ENCODE assay signal across 1 cellular context in the genomic region with DNA sequence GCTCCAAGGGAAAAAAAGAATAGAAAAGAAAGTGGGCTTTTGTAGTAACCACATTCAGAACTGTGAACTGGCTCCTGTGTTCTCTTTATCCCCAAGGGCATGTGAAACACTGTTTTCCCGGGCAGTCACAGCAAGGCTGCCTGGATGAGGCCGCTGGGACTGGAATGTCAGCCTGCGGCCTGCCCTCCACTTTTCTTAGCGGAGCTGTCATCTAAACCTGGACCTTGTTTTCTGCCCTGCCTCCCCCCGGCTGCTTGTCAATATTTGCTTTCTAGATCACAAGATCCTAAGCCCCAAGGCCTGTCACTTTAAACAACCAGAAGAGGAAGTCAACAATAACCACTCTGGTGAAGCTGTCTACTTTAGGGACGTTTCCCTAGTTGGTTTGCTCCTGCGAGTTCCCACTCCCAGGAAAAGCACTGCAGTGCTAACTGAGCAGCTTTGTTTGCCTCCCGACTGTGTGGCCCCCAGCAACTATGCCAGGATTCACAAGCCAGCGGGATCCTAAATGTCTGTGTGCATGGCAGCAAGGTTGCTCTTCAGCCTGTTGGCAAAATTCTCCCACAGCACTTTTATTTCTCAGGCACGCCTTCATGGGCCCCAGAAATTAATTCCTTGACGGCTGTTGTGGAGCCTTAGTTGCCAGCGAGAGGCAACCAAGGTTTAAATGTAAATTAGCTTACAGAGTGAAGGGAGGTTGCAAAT.
TF ChIP-seq lines count a peak whose summit lies in the region.

No MANE protein-coding gene starts in this region.

TF ChIP-seq in HepG2, 621 proteins besides CTCF, POLR2A, EP300 and RAD21 (continued from another document and continues in another):
- TF ChIP-seq, protein P1, sequence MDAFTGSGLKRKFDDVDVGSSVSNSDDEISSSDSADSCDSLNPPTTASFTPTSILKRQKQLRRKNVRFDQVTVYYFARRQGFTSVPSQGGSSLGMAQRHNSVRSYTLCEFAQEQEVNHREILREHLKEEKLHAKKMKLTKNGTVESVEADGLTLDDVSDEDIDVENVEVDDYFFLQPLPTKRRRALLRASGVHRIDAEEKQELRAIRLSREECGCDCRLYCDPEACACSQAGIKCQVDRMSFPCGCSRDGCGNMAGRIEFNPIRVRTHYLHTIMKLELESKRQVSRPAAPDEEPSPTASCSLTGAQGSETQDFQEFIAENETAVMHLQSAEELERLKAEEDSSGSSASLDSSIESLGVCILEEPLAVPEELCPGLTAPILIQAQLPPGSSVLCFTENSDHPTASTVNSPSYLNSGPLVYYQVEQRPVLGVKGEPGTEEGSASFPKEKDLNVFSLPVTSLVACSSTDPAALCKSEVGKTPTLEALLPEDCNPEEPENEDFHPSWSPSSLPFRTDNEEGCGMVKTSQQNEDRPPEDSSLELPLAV (CRISPR knock-in tag; conservative IDR thresholded peaks at IDR 0.05; ENCODE audit: low read depth): 0 out of 2 replicates have a peak, but pooled peaks have one; percentile 33
- peak; percentile 88; the same call in 1 of the 2 replicates for TF ChIP-seq ZNF790 (CRISPR knock-in tag; IDR thresholded peaks at IDR 0.05; ENCODE audit: borderline replicate concordance)
- TF ChIP-seq CREM (IDR thresholded peaks at IDR 0.05): peak; percentile 96
- no peak for TF ChIP-seq CREM (CRISPR knock-in tag; IDR thresholded peaks at IDR 0.05)
- TF ChIP-seq JUND (CRISPR knock-in tag; IDR thresholded peaks at IDR 0.05): peak; percentile 85
- peak; percentile 27; the same call in 1 of the 2 replicates for TF ChIP-seq TOPORS (CRISPR knock-in tag; IDR thresholded peaks at IDR 0.05)
- TF ChIP-seq ZNF354B (CRISPR knock-in tag; IDR thresholded peaks at IDR 0.05): no peak
- no peak for TF ChIP-seq ZNF432 (CRISPR knock-in tag; IDR thresholded peaks at IDR 0.05; ENCODE audit: borderline replicate concordance)
- TF ChIP-seq, protein P2, sequence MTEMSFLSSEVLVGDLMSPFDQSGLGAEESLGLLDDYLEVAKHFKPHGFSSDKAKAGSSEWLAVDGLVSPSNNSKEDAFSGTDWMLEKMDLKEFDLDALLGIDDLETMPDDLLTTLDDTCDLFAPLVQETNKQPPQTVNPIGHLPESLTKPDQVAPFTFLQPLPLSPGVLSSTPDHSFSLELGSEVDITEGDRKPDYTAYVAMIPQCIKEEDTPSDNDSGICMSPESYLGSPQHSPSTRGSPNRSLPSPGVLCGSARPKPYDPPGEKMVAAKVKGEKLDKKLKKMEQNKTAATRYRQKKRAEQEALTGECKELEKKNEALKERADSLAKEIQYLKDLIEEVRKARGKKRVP (CRISPR knock-in tag; IDR thresholded peaks at IDR 0.05): peak in 1 of 2 experiments; percentile 81; a peak in 1 of 4 replicates
- TF ChIP-seq ZNF670 (CRISPR knock-in tag; IDR thresholded peaks at IDR 0.05; ENCODE audit: borderline replicate concordance): no peak
- no peak for TF ChIP-seq SP1 (IDR thresholded peaks at IDR 0.05)
- peak; percentile 50; the same call in 1 of the 2 replicates for TF ChIP-seq SP1 (CRISPR knock-in tag; IDR thresholded peaks at IDR 0.05)
- TF ChIP-seq ZNF264 (CRISPR knock-in tag; IDR thresholded peaks at IDR 0.05): peak; percentile 99
- TF ChIP-seq KDM5A (IDR thresholded peaks at IDR 0.05; ENCODE audit: borderline replicate concordance, low read length): no peak; the same call in 1 of the 2 replicates
- peak; percentile 95 for TF ChIP-seq HMG20B (CRISPR knock-in tag; conservative IDR thresholded peaks at IDR 0.05)
- TF ChIP-seq ZNF775 (CRISPR knock-in tag; IDR thresholded peaks at IDR 0.05; ENCODE audit: borderline replicate concordance): no peak
- peak; percentile 98 for TF ChIP-seq ZNF614 (CRISPR knock-in tag; IDR thresholded peaks at IDR 0.05; ENCODE audit: borderline replicate concordance)
- peak; percentile 96 for TF ChIP-seq NKX3-1 (CRISPR knock-in tag; IDR thresholded peaks at IDR 0.05)
- TF ChIP-seq ZBTB39 (CRISPR knock-in tag; IDR thresholded peaks at IDR 0.05): 0 out of 2 replicates have a peak, but pooled peaks have one; percentile 74
- TF ChIP-seq SKIL (CRISPR knock-in tag; IDR thresholded peaks at IDR 0.05; ENCODE audit: borderline replicate concordance): peak; percentile 95
- peak; percentile 78 for TF ChIP-seq ZNF274 (CRISPR knock-in tag; IDR thresholded peaks at IDR 0.05)
- peak; percentile 99 for TF ChIP-seq ZNF556 (CRISPR knock-in tag; IDR thresholded peaks at IDR 0.05; ENCODE audit: borderline replicate concordance)
- peak; percentile 95; the same call in 1 of the 2 replicates for TF ChIP-seq ZNF570 (CRISPR knock-in tag; IDR thresholded peaks at IDR 0.05; ENCODE audit: borderline replicate concordance)
- TF ChIP-seq MTF1 (CRISPR knock-in tag; IDR thresholded peaks at IDR 0.05): peak; percentile 86; the same call in 1 of the 2 replicates
- peak; percentile 86 for TF ChIP-seq MTA1 (CRISPR knock-in tag; IDR thresholded peaks at IDR 0.05; ENCODE audit: borderline replicate concordance)
- TF ChIP-seq RARG (CRISPR knock-in tag; IDR thresholded peaks at IDR 0.05; ENCODE audit: low read depth): 0 out of 2 replicates have a peak, but pooled peaks have one; percentile 66
- TF ChIP-seq RFX1 (IDR thresholded peaks at IDR 0.05): no peak
- TF ChIP-seq ZNF451 (CRISPR knock-in tag; IDR thresholded peaks at IDR 0.05): peak; percentile 63
- no peak for TF ChIP-seq TCF12 (IDR thresholded peaks at IDR 0.05)
- TF ChIP-seq TCF12 (CRISPR knock-in tag; IDR thresholded peaks at IDR 0.05): peak; percentile 96
- no peak for TF ChIP-seq ZNF337 (CRISPR knock-in tag; IDR thresholded peaks at IDR 0.05; ENCODE audit: borderline replicate concordance, low read depth)
- TF ChIP-seq EZH2 (conservative IDR thresholded peaks at IDR 0.05; ENCODE audit: low read depth, low read length): no peak
- TF ChIP-seq MATR3 (CRISPR knock-in tag; IDR thresholded peaks at IDR 0.05): no peak
- TF ChIP-seq ZNF768 (CRISPR knock-in tag; IDR thresholded peaks at IDR 0.05): peak; percentile 44; the same call in 1 of the 2 replicates
- TF ChIP-seq NR2C2 (CRISPR knock-in tag; IDR thresholded peaks at IDR 0.05; ENCODE audit: borderline replicate concordance): peak; percentile 74
- TF ChIP-seq, protein P3, sequence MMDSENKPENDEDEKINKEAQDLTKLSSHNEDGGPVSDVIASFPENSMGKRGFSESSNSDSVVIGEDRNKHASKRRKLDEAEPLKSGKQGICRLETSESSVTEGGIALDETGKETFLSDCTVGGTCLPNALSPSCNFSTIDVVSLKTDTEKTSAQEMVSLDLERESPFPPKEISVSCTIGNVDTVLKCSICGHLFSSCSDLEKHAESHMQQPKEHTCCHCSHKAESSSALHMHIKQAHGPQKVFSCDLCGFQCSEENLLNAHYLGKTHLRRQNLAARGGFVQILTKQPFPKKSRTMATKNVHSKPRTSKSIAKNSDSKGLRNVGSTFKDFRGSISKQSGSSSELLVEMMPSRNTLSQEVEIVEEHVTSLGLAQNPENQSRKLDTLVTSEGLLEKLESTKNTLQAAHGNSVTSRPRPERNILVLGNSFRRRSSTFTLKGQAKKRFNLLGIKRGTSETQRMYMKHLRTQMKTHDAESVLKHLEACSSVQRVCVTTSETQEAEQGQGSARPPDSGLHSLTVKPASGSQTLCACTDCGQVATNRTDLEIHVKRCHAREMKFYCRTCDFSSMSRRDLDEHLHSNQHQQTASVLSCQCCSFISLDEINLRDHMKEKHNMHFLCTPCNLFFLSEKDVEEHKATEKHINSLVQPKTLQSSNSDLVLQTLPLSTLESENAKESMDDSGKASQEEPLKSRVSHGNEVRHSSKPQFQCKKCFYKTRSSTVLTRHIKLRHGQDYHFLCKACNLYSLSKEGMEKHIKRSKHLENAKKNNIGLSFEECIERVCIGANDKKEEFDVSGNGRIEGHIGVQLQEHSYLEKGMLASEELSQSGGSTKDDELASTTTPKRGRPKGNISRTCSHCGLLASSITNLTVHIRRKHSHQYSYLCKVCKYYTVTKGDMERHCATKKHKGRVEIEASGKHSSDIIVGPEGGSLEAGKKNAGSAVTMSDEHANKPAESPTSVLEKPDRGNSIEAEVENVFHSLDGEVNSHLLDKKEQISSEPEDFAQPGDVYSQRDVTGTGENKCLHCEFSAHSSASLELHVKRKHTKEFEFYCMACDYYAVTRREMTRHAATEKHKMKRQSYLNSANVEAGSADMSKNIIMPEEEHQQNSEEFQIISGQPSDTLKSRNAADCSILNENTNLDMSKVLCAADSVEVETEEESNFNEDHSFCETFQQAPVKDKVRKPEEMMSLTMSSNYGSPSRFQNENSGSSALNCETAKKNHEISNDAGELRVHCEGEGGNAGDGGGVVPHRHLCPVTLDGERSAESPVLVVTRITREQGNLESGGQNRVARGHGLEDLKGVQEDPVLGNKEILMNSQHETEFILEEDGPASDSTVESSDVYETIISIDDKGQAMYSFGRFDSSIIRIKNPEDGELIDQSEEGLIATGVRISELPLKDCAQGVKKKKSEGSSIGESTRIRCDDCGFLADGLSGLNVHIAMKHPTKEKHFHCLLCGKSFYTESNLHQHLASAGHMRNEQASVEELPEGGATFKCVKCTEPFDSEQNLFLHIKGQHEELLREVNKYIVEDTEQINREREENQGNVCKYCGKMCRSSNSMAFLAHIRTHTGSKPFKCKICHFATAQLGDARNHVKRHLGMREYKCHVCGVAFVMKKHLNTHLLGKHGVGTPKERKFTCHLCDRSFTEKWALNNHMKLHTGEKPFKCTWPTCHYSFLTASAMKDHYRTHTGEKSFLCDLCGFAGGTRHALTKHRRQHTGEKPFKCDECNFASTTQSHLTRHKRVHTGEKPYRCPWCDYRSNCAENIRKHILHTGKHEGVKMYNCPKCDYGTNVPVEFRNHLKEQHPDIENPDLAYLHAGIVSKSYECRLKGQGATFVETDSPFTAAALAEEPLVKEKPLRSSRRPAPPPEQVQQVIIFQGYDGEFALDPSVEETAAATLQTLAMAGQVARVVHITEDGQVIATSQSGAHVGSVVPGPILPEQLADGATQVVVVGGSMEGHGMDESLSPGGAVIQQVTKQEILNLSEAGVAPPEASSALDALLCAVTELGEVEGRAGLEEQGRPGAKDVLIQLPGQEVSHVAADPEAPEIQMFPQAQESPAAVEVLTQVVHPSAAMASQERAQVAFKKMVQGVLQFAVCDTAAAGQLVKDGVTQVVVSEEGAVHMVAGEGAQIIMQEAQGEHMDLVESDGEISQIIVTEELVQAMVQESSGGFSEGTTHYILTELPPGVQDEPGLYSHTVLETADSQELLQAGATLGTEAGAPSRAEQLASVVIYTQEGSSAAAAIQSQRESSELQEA (CRISPR knock-in tag; IDR thresholded peaks at IDR 0.05; ENCODE audit: not compliant biosample characterization): peak; percentile 43
- TF ChIP-seq ZNF484 (CRISPR knock-in tag; IDR thresholded peaks at IDR 0.05; ENCODE audit: borderline replicate concordance, low read depth): no peak; the same call in 1 of the 2 replicates
- peak; percentile 90 for TF ChIP-seq SPEN (CRISPR knock-in tag; IDR thresholded peaks at IDR 0.05; ENCODE audit: low read depth)
- TF ChIP-seq RBFOX2 (IDR thresholded peaks at IDR 0.05; ENCODE audit: low read depth, low read length): peak; percentile 69
- peak; percentile 89 for TF ChIP-seq ATF7-NPFF (CRISPR knock-in tag; IDR thresholded peaks at IDR 0.05; ENCODE audit: low read depth)
- TF ChIP-seq HNF1B (CRISPR knock-in tag; IDR thresholded peaks at IDR 0.05): peak; percentile 99
